Comparison of ENCODE assay signal across 29 cellular contexts in the genomic region with DNA sequence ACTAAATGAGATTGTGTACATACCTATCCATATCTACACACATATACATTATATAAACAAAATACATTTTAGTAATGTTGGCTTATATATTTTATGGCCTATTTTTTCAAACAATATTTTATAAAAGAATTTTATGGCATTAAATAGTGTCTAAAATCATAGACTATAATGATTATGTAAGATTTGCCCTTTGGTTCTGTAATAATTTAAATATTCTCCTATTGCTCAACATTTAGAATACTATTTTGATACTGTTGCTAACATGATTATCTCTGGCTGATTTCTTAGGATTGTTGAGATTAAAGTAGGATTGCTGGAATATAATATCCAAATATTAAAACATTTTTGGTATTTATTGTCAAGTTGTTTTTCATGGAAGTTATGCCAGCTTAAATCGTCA.
"Had no signal": no experiment of that assay in that cellular context is flagged by ENCODE, and none has a peak within 500 bp of the region (broad histone marks: within the 10 kb centered on the region; RNA-seq: fewer than 3 reads in every experiment).

No MANE protein-coding gene starts in this region.

- H3K27me3 ChIP-seq: stomach, suprapubic skin, testis, thyroid gland, tibial artery, tibial nerve, transverse colon, upper lobe of left lung, upper lobe of right lung, uterus, vagina had no signal

- H3K36me3 Mint-ChIP-seq: stimulated activated effector memory CD8-positive, alpha-beta T cell treated with anti-CD3 and anti-CD28 coated beads, Interleukin-12 subunit alpha, Interleukin-12 subunit beta, amount 100 ng/mL, for 72 hours; stimulated activated memory B cell treated with anti-CD40 and anti-IgM and Interleukin-4, amounts not matched to agents 10 μg/mL and 1 μg/mL and 100 μg/mL, for 72 hours; stimulated activated naive B cell treated with anti-CD40 and anti-IgM and Interleukin-4, amounts not matched to agents 10 μg/mL and 1 μg/mL and 100 μg/mL, for 72 hours; type B pancreatic cell had no signal

- H3K9me3 ChIP-seq: stomach, suprapubic skin, testis, thoracic aorta, thyroid gland, tibial artery, tibial nerve, transverse colon, upper lobe of left lung, upper lobe of right lung, uterus, vagina had no signal

- H3K4me1 Mint-ChIP-seq: stimulated activated effector memory CD8-positive, alpha-beta T cell treated with anti-CD3 and anti-CD28 coated beads, Interleukin-12 subunit alpha, Interleukin-12 subunit beta, amount 100 ng/mL, for 72 hours; stimulated activated memory B cell treated with anti-CD40 and anti-IgM and Interleukin-4, amounts not matched to agents 10 μg/mL and 1 μg/mL and 100 μg/mL, for 72 hours; stimulated activated naive B cell treated with anti-CD40 and anti-IgM and Interleukin-4, amounts not matched to agents 10 μg/mL and 1 μg/mL and 100 μg/mL, for 72 hours; stimulated activated naive CD8-positive, alpha-beta T cell treated with anti-CD3 and anti-CD28 coated beads, Interleukin-15, amount 100 ng/mL, for 72 hours had no signal

- H3K27me3 Mint-ChIP-seq: stimulated activated memory B cell treated with anti-CD40 and anti-IgM and Interleukin-4, amounts not matched to agents 10 μg/mL and 1 μg/mL and 100 μg/mL, for 72 hours; stimulated activated naive B cell treated with anti-CD40 and anti-IgM and Interleukin-4, amounts not matched to agents 10 μg/mL and 1 μg/mL and 100 μg/mL, for 72 hours; stimulated activated naive CD8-positive, alpha-beta T cell treated with anti-CD3 and anti-CD28 coated beads, Interleukin-15, amount 100 ng/mL, for 72 hours; stimulated activated naive CD8-positive, alpha-beta T cell treated with anti-CD3 and anti-CD28 coated beads, Interleukin-15, Interleukin-2, amounts not matched to agents 100 ng/mL and 50 ng/mL, for 24 hours; type B pancreatic cell had no signal

- H3K4me3 Mint-ChIP-seq: stimulated activated effector memory CD8-positive, alpha-beta T cell treated with anti-CD3 and anti-CD28 coated beads, Interleukin-12 subunit alpha, Interleukin-12 subunit beta, amount 100 ng/mL, for 72 hours; stimulated activated memory B cell treated with anti-CD40 and anti-IgM and Interleukin-4, amounts not matched to agents 10 μg/mL and 1 μg/mL and 100 μg/mL, for 72 hours; stimulated activated naive B cell treated with anti-CD40 and anti-IgM and Interleukin-4, amounts not matched to agents 10 μg/mL and 1 μg/mL and 100 μg/mL, for 72 hours; stimulated activated naive CD8-positive, alpha-beta T cell treated with anti-CD3 and anti-CD28 coated beads, Interleukin-15, amount 100 ng/mL, for 72 hours; stimulated activated naive CD8-positive, alpha-beta T cell treated with anti-CD3 and anti-CD28 coated beads, Interleukin-15, Interleukin-2, amounts not matched to agents 100 ng/mL and 50 ng/mL, for 24 hours; type B pancreatic cell had no signal

- H3K36me3 ChIP-seq: stomach, suprapubic skin, thoracic aorta, thyroid gland, tibial artery, tibial nerve, transverse colon, upper lobe of left lung, upper lobe of right lung, uterus, vagina had no signal

- ATAC-seq: stimulated activated effector memory CD8-positive, alpha-beta T cell treated with anti-CD3 and anti-CD28 coated beads, Interleukin-12 subunit alpha, Interleukin-12 subunit beta, amount 100 ng/mL, for 72 hours; stimulated activated memory B cell treated with anti-CD40 and anti-IgM and Interleukin-4, amounts not matched to agents 10 μg/mL and 1 μg/mL and 100 μg/mL, for 72 hours; stimulated activated naive B cell treated with anti-CD40 and anti-IgM and Interleukin-4, amounts not matched to agents 10 μg/mL and 1 μg/mL and 100 μg/mL, for 72 hours; stimulated activated naive CD8-positive, alpha-beta T cell treated with anti-CD3 and anti-CD28 coated beads, Interleukin-15, amount 100 ng/mL, for 72 hours; stimulated activated naive CD8-positive, alpha-beta T cell treated with anti-CD3 and anti-CD28 coated beads, Interleukin-15, Interleukin-2, amounts not matched to agents 100 U/mL and 50 U/mL, for 24 hours; upper lobe of right lung had no signal

- H3K27ac Mint-ChIP-seq: stimulated activated effector memory CD8-positive, alpha-beta T cell treated with anti-CD3 and anti-CD28 coated beads, Interleukin-12 subunit alpha, Interleukin-12 subunit beta, amount 100 ng/mL, for 72 hours; stimulated activated memory B cell treated with anti-CD40 and anti-IgM and Interleukin-4, amounts not matched to agents 10 μg/mL and 1 μg/mL and 100 μg/mL, for 72 hours; stimulated activated naive B cell treated with anti-CD40 and anti-IgM and Interleukin-4, amounts not matched to agents 10 μg/mL and 1 μg/mL and 100 μg/mL, for 72 hours; stimulated activated naive CD8-positive, alpha-beta T cell treated with anti-CD3 and anti-CD28 coated beads, Interleukin-15, amount 100 ng/mL, for 72 hours; stimulated activated naive CD8-positive, alpha-beta T cell treated with anti-CD3 and anti-CD28 coated beads, Interleukin-15, Interleukin-2, amounts not matched to agents 100 ng/mL and 50 ng/mL, for 24 hours; type B pancreatic cell had no signal

- H3K27ac ChIP-seq: stomach, suprapubic skin, testis, thoracic aorta, thyroid gland, tibial artery, tibial nerve, transverse colon, upper lobe of left lung, upper lobe of right lung, uterus, vagina had no signal

- H3K4me3 ChIP-seq: stomach, suprapubic skin, testis, thoracic aorta, thyroid gland, tibial artery, tibial nerve, transverse colon, upper lobe of left lung, upper lobe of right lung, uterus, vagina had no signal

- DNase-seq: stimulated activated CD4-positive, alpha-beta T cell treated with anti-CD3 and anti-CD28 coated beads, Interleukin-2, amount 100 ng/mL, for 48 hours; stimulated activated CD4-positive, alpha-beta T cell treated with anti-CD3 and anti-CD28 coated beads, Interleukin-4, amount 100 ng/mL, for 1 hour; stimulated activated CD4-positive, alpha-beta T cell treated with anti-CD3 and anti-CD28 coated beads, Interleukin-4, amount 100 ng/mL, for 24 hours; stimulated activated CD4-positive, alpha-beta T cell treated with anti-CD3 and anti-CD28 coated beads, Interleukin-4, amount 100 ng/mL, for 4 hours; stimulated activated CD8-positive, alpha-beta memory T cell treated with anti-CD3 and anti-CD28 coated beads, Interleukin-4, amount 100 ng/mL, for 48 hours; stimulated activated naive B cell treated with anti-CD40 and anti-IgM and Interleukin-4, amounts not matched to agents 10 μg/mL and 1 μg/mL and 100 μg/mL, for 72 hours; stimulated activated naive CD4-positive, alpha-beta T cell; stimulated activated naive CD4-positive, alpha-beta T cell treated with Interleukin-2 at 50 U/mL for 16 hours; stimulated activated naive CD8-positive, alpha-beta T cell treated with anti-CD3 and anti-CD28 coated beads, Interleukin-15, amount 100 ng/mL, for 72 hours; stimulated activated naive CD8-positive, alpha-beta T cell treated with anti-CD3 and anti-CD28 coated beads, Interleukin-15, Interleukin-2, amounts not matched to agents 100 U/mL and 50 U/mL, for 24 hours; stomach; substantia nigra; testis; thyroid gland; tibial artery; transverse colon; trophoblast cell; upper lobe of left lung; upper lobe of right lung; uterus had no signal

- H3K4me1 ChIP-seq: stomach, suprapubic skin, testis, thyroid gland, tibial artery, tibial nerve, transverse colon, upper lobe of left lung, upper lobe of right lung, uterus, vagina had no signal

- FAIRE-seq: urothelium cell line had no signal
